Comparison of ENCODE assay signal across 1 cellular context in genomic region chr1:37793773-37794371, GRCh38.
TF ChIP-seq lines count a peak whose summit lies in the region.

A gene with protein sequence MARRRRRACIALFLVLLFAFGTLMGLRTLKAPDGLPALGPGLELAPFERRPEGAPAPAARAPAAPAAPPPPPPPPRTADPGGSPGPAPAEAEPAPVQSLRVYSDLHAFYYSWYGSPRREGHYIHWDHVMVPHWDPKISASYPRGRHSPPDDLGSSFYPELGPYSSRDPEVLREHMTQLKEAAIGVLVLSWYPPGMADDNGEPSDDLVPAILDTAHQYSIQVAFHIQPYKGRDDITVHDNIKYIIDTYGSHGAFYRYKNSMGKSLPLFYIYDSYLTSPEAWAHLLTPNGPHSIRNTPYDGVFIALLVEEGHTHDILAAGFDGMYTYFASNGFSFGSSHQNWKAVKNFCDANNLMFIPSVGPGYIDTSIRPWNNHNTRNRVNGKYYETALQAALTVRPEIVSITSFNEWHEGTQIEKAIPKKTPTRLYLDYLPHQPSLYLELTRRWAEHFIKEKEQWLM (plus strand): TSS chr1:37793847. CDS start chr1:37794183, 336 bp downstream.

TF ChIP-seq in K562, 482 proteins besides CTCF, POLR2A, EP300 and RAD21 (continued from another document and continues in another):
- TF ChIP-seq, protein P1, sequence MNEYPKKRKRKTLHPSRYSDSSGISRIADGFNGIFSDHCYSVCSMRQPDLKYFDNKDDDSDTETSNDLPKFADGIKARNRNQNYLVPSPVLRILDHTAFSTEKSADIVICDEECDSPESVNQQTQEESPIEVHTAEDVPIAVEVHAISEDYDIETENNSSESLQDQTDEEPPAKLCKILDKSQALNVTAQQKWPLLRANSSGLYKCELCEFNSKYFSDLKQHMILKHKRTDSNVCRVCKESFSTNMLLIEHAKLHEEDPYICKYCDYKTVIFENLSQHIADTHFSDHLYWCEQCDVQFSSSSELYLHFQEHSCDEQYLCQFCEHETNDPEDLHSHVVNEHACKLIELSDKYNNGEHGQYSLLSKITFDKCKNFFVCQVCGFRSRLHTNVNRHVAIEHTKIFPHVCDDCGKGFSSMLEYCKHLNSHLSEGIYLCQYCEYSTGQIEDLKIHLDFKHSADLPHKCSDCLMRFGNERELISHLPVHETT (CRISPR knock-in tag; conservative IDR thresholded peaks at IDR 0.05 in 1 of 2, IDR thresholded peaks at IDR 0.05 in 1 of 2), result no peak
- no peak for TF ChIP-seq GTF2A2 (tag; IDR thresholded peaks at IDR 0.05)
- no peak for TF ChIP-seq RBM39 (optimal IDR thresholded peaks at IDR 0.05; ENCODE audit: low read depth, low read length)
- no peak for TF ChIP-seq ZC3H11A (IDR thresholded peaks at IDR 0.05; ENCODE audit: low read depth, low read length)
- TF ChIP-seq, protein P2, sequence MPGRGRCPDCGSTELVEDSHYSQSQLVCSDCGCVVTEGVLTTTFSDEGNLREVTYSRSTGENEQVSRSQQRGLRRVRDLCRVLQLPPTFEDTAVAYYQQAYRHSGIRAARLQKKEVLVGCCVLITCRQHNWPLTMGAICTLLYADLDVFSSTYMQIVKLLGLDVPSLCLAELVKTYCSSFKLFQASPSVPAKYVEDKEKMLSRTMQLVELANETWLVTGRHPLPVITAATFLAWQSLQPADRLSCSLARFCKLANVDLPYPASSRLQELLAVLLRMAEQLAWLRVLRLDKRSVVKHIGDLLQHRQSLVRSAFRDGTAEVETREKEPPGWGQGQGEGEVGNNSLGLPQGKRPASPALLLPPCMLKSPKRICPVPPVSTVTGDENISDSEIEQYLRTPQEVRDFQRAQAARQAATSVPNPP (IDR thresholded peaks at IDR 0.05; ENCODE audit: borderline replicate concordance, insufficient read depth, insufficient read length), result no peak
- TF ChIP-seq HDAC6 (IDR thresholded peaks at IDR 0.05; ENCODE audit: low read depth, low read length), result 0 out of 2 replicates have a peak, but pooled peaks have one; percentile 84
- no peak for TF ChIP-seq ZHX1 (conservative IDR thresholded peaks at IDR 0.05; ENCODE audit: low read length)
- no peak for TF ChIP-seq NFE2L1 (tag; IDR thresholded peaks at IDR 0.05; ENCODE audit: borderline replicate concordance, low read depth)
- TF ChIP-seq ZNF609 (CRISPR knock-in tag; IDR thresholded peaks at IDR 0.05; ENCODE audit: borderline replicate concordance), result no peak
- no peak for TF ChIP-seq ZNF592 (IDR thresholded peaks at IDR 0.05)
- no peak for TF ChIP-seq ZBTB33 (CRISPR knock-in tag; IDR thresholded peaks at IDR 0.05)
- no peak for TF ChIP-seq ZNF217 (CRISPR knock-in tag; IDR thresholded peaks at IDR 0.05)
- no peak for TF ChIP-seq NR1H2 (CRISPR knock-in tag; IDR thresholded peaks at IDR 0.05)
- TF ChIP-seq, protein P3, sequence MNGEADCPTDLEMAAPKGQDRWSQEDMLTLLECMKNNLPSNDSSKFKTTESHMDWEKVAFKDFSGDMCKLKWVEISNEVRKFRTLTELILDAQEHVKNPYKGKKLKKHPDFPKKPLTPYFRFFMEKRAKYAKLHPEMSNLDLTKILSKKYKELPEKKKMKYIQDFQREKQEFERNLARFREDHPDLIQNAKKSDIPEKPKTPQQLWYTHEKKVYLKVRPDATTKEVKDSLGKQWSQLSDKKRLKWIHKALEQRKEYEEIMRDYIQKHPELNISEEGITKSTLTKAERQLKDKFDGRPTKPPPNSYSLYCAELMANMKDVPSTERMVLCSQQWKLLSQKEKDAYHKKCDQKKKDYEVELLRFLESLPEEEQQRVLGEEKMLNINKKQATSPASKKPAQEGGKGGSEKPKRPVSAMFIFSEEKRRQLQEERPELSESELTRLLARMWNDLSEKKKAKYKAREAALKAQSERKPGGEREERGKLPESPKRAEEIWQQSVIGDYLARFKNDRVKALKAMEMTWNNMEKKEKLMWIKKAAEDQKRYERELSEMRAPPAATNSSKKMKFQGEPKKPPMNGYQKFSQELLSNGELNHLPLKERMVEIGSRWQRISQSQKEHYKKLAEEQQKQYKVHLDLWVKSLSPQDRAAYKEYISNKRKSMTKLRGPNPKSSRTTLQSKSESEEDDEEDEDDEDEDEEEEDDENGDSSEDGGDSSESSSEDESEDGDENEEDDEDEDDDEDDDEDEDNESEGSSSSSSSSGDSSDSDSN (IDR thresholded peaks at IDR 0.05; ENCODE audit: borderline replicate concordance in 1 of 2, low read depth in 2 of 2, low read length in 2 of 2), result peak in 1 of 2 experiments; percentile 83; a peak in 2 of 4 replicates
- TF ChIP-seq ELF4 (CRISPR knock-in tag; IDR thresholded peaks at IDR 0.05), result no peak
- no peak for TF ChIP-seq CREM (IDR thresholded peaks at IDR 0.05; ENCODE audit: low read depth)
- no peak for TF ChIP-seq TAF15 (IDR thresholded peaks at IDR 0.05; ENCODE audit: low read depth, low read length)
- no peak for TF ChIP-seq PTTG1 (tag; IDR thresholded peaks at IDR 0.05; ENCODE audit: low read depth)
- TF ChIP-seq, protein P4, sequence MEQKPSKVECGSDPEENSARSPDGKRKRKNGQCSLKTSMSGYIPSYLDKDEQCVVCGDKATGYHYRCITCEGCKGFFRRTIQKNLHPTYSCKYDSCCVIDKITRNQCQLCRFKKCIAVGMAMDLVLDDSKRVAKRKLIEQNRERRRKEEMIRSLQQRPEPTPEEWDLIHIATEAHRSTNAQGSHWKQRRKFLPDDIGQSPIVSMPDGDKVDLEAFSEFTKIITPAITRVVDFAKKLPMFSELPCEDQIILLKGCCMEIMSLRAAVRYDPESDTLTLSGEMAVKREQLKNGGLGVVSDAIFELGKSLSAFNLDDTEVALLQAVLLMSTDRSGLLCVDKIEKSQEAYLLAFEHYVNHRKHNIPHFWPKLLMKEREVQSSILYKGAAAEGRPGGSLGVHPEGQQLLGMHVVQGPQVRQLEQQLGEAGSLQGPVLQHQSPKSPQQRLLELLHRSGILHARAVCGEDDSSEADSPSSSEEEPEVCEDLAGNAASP (IDR thresholded peaks at IDR 0.05), result no peak
- TF ChIP-seq EGR1 (conservative IDR thresholded peaks at IDR 0.05), result peak; percentile 64
- TF ChIP-seq, protein P5, sequence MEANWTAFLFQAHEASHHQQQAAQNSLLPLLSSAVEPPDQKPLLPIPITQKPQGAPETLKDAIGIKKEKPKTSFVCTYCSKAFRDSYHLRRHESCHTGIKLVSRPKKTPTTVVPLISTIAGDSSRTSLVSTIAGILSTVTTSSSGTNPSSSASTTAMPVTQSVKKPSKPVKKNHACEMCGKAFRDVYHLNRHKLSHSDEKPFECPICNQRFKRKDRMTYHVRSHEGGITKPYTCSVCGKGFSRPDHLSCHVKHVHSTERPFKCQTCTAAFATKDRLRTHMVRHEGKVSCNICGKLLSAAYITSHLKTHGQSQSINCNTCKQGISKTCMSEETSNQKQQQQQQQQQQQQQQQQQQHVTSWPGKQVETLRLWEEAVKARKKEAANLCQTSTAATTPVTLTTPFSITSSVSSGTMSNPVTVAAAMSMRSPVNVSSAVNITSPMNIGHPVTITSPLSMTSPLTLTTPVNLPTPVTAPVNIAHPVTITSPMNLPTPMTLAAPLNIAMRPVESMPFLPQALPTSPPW (CRISPR knock-in tag; IDR thresholded peaks at IDR 0.05), result peak; percentile 65
- TF ChIP-seq HDAC8 (tag; IDR thresholded peaks at IDR 0.05), result no peak
- TF ChIP-seq, protein P6, sequence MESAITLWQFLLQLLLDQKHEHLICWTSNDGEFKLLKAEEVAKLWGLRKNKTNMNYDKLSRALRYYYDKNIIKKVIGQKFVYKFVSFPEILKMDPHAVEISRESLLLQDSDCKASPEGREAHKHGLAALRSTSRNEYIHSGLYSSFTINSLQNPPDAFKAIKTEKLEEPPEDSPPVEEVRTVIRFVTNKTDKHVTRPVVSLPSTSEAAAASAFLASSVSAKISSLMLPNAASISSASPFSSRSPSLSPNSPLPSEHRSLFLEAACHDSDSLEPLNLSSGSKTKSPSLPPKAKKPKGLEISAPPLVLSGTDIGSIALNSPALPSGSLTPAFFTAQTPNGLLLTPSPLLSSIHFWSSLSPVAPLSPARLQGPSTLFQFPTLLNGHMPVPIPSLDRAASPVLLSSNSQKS (CRISPR knock-in tag; IDR thresholded peaks at IDR 0.05), result no peak
- TF ChIP-seq NR4A1 (CRISPR knock-in tag; IDR thresholded peaks at IDR 0.05), result no peak
- TF ChIP-seq NR4A1 (tag; IDR thresholded peaks at IDR 0.05), result no peak
- TF ChIP-seq ZFPM2 (CRISPR knock-in tag; IDR thresholded peaks at IDR 0.05), result no peak
- TF ChIP-seq BRD4 (IDR thresholded peaks at IDR 0.05), result no peak
- TF ChIP-seq NUFIP1 (IDR thresholded peaks at IDR 0.05; ENCODE audit: partially characterized antibody), result no peak
- no peak for TF ChIP-seq MEF2A (IDR thresholded peaks at IDR 0.05; ENCODE audit: control insufficient read depth, low read depth, low read length)
- no peak for TF ChIP-seq ILF3 (IDR thresholded peaks at IDR 0.05; ENCODE audit: borderline replicate concordance)
